ENCODE assay signal across 24 cellular contexts in the genomic region with DNA sequence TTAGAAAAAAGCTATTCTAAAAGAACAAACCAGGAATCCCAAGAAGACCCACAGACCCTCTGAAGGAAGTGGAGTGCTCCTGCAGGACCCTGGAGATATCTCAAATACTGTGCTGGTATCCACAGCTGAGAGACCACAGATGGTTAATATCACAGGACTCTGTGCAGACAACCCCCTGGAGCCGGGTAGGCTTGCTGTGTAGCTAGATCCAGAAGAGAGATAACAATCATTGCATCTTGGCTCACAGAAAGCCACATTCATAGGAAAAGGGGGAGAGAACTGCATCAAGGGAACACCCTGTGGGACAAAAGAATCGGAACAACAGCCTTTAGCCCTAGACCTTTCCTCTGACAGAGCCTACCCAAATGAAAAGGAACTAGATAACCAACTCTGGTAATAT.
"Had no signal": no experiment of that assay in that cellular context is flagged by ENCODE, and none has a peak within 500 bp of the region (broad histone marks: within the 10 kb centered on the region; RNA-seq: fewer than 3 reads in every experiment).

No MANE protein-coding gene starts in this region.

- DNase-seq: activated B cell treated with CpG ODN at 0.5 μM for 24 hours; activated CD4-positive, alpha-beta T cell treated with anti-CD3 and anti-CD28 coated beads for 48 hours; activated CD4-positive, alpha-beta T cell treated with anti-CD3 and anti-CD28 coated beads, Interleukin-2, amount 50 U/mL, for 1 hour; activated CD4-positive, alpha-beta T cell treated with anti-CD3 and anti-CD28 coated beads, Interleukin-2, amount 50 U/mL, for 48 hours; activated CD8-positive, alpha-beta memory T cell treated with anti-CD3 and anti-CD28 coated beads for 24 hours; activated CD8-positive, alpha-beta T cell treated with anti-CD3 and anti-CD28 coated beads for 36 hours; activated effector memory CD4-positive, alpha-beta T cell treated with Interleukin-2 at 50 U/mL for 16 hours; activated gamma-delta T cell treated with Interleukin-2 at 50 U/mL for 16 hours; activated naive CD4-positive, alpha-beta T cell treated with anti-CD3 and anti-CD28 coated beads, Interleukin-2, amount 50 U/mL, for 16 hours; activated naive CD4-positive, alpha-beta T cell treated with Interleukin-2 at 50 U/mL for 16 hours; activated T-cell treated with anti-CD3 and anti-CD28 coated beads, Interleukin-2, amount 50 U/mL, for 4 hours; amygdala; aorta; body of pancreas; caudate nucleus; colonic mucosa; effector CD8-positive, alpha-beta T cell; foreskin fibroblast; head of caudate nucleus; T-helper 17 cell; T1000; WERI-Rb-1 had no signal

- ATAC-seq: activated CD4-positive, CD25-positive, alpha-beta regulatory T cell treated with anti-CD3 and anti-CD28 coated beads, Interleukin-2, amount 50 U/mL, for 24 hours; activated CD8-positive, alpha-beta T cell treated with anti-CD3 and anti-CD28 coated beads for 36 hours; activated T-cell treated with anti-CD3 and anti-CD28 coated beads, Interleukin-2, amount 50 U/mL, for 4 hours; activated T-helper 17 cell treated with anti-CD3 and anti-CD28 coated beads, Interleukin-2, amount 50 U/mL, for 72 hours; body of pancreas; T-helper 17 cell had no signal
